9 cellular contexts compared by ENCODE assay signal in genomic region chr17:28370035-28370743, GRCh38. TPM values are rescaled to one million over a fixed set of nuclear protein-coding genes. Genes with fewer than 3 reads are reported as not detected.
A peak's percentile ranks its signal among the peaks of the same experiment; 100 is the strongest.
DNase-seq lines count a peak whose midpoint lies in the region; ATAC-seq, FAIRE-seq and TF ChIP-seq lines count a peak whose summit lies in the region.
"Had no signal": no experiment of that assay in that cellular context is flagged by ENCODE, and none has a peak within 500 bp of the region (broad histone marks: within the 10 kb centered on the region; RNA-seq: fewer than 3 reads in every experiment).

Gene VTN (minus strand): TSS chr17:28370307. CDS start chr17:28370203, 104 bp downstream.

- peaks cover 14% of the 10 kb centered on the region for H3K27me3 Mint-ChIP-seq in type B pancreatic cell

- peak within 1 kb of the TSS; percentile 74 for H3K9ac ChIP-seq in HepG2 (ENCODE audit: insufficient read depth, low read depth, low read length)

- peak within 1 kb of the TSS; percentile 96 for H3K4me2 ChIP-seq in HepG2 (ENCODE audit: low read depth, low read length)

- H3K36me3 Mint-ChIP-seq in type B pancreatic cell, result peaks cover 4% of the 10 kb centered on the region

- intact Hi-C loops in HepG2 (cut with micrococcal nuclease; ENCODE audit: unreplicated experiment), result loop anchor here (1.0 to 2.0 kb wide), 2 partner anchors 35 to 47 kb away; partner anchors contain the start of genes IFT20 and TNFAIP1

- H3K27ac Mint-ChIP-seq in type B pancreatic cell, result peak within 1 kb of the TSS; percentile 91

- ATAC-seq in HepG2, result peak; percentile 78
- ATAC-seq in GM21526 (IDR thresholded peaks at IDR 0.05; ENCODE audit: low FRiP score, unreplicated experiment), result no peak
- no peak for ATAC-seq in HG03139 (IDR thresholded peaks at IDR 0.05; ENCODE audit: unreplicated experiment)

- no peak within 1 kb of the TSS for H2AFZ ChIP-seq in HepG2 (ENCODE audit: low read length)

- peak; percentile 52 to 82; a peak in 3 of 4 replicates for TF ChIP-seq POLR2A in HepG2 (IDR thresholded peaks at IDR 0.05; ENCODE audit: insufficient read depth in 1 of 2, low read depth in 2 of 2, low read length in 2 of 2)

- H4K20me1 ChIP-seq in HepG2 (ENCODE audit: insufficient read depth, low read length), result no peaks in the 10 kb centered on the region

- TF ChIP-seq EP300 in HepG2 (IDR thresholded peaks at IDR 0.05; ENCODE audit: low read depth in 2 of 2, low read length in 2 of 2) (peak; percentile 66 to 84; a peak in 3 of 4 replicates), HepG2 (CRISPR knock-in tag; IDR thresholded peaks at IDR 0.05; ENCODE audit: borderline replicate concordance) (peak; percentile 79; the same call in 1 of the 2 replicates)

- H3K4me3 Mint-ChIP-seq in type B pancreatic cell, result peak within 1 kb of the TSS; percentile 92

- H3K79me2 ChIP-seq in HepG2 (ENCODE audit: insufficient read depth, low read length), result peaks cover 7% of the 10 kb centered on the region

- no TSS peak for BruUV-seq in HepG2 (replicated peaks; lab: Mats Ljungman, UMichigan)

- peak; percentile 93 for DNase-seq in ELF-1 (ENCODE audit: low read depth, low spot score)
- peak; percentile 51 for DNase-seq in NCI-H460 (ENCODE audit: extremely low read depth, low read depth)
- no peak for DNase-seq in brain microvascular endothelial cell
- DNase-seq in HepG2 (ENCODE audit: low spot score), result peak; percentile 98
- DNase-seq in type B pancreatic cell (ENCODE audit: extremely low spot score, unreplicated experiment), result no peak
- DNase-seq in stimulated activated CD4-positive, alpha-beta T cell treated with anti-CD3 and anti-CD28 coated beads, Interleukin-2, amount 100 ng/mL, for 48 hours, result no peak

- H3K27ac ChIP-seq in brain microvascular endothelial cell (no peak within 1 kb of the TSS), HepG2 (ENCODE audit: extremely low read length, insufficient read depth, low read length) (peak within 1 kb of the TSS; percentile 92)

- H3K27me3 ChIP-seq in brain microvascular endothelial cell (replicated peaks), result no peaks in the 10 kb centered on the region
- H3K27me3 ChIP-seq in HepG2 (ENCODE audit: control insufficient read depth in 1 of 2, insufficient read depth in 2 of 2, low read length in 2 of 2), result no peaks in the 10 kb centered on the region

- peak; percentile 1 for TF ChIP-seq CTCF in brain microvascular endothelial cell (IDR thresholded peaks at IDR 0.05; ENCODE audit: low read depth, low read length, missing control alignments)
- TF ChIP-seq CTCF in HepG2 (CRISPR knock-in tag; IDR thresholded peaks at IDR 0.05), result peak; percentile 33
- no peak for TF ChIP-seq CTCF in type B pancreatic cell (conservative IDR thresholded peaks at IDR 0.05)

- CTCF ChIA-PET in HepG2 (lab: Yijun Ruan, JAX; ENCODE audit: low intra/inter-chr PET ratio, low total read pairs), result no interaction called here

- peak; percentile 17; the same call in 1 of the 2 replicates for TF ChIP-seq RAD21 in HepG2 (CRISPR knock-in tag; IDR thresholded peaks at IDR 0.05)

- in situ Hi-C loops in brain microvascular endothelial cell (cut with HindIII; ENCODE audit: low pct_ligation_motif_present, low sequenced_read_pairs) (no loop called here), HepG2 (cut with HindIII; ENCODE audit: extremely low pct_ligation_motif_present, low pct_unique_long_range_greater_than_20kb) (no loop called here)

- H3K4me1 ChIP-seq in HepG2 (ENCODE audit: insufficient read depth, low read length), result peaks cover 52% of the 10 kb centered on the region

- H3K9me3 ChIP-seq in HepG2 (ENCODE audit: low read length), result no peaks in the 10 kb centered on the region

- H3K4me3 ChIP-seq in brain microvascular endothelial cell (ENCODE audit: low read depth, low read length) (peak within 1 kb of the TSS; percentile 64), HepG2 (replicated peaks in 1 of 3; ENCODE audit: insufficient read depth in 1 of 3, low read depth in 2 of 3, low read length in 3 of 3) (peak within 1 kb of the TSS; percentile 49 to 77 (median 51))

- 3% methylated on average over 8 of the region's 8 CpGs for WGBS in HepG2 (ENCODE audit: low lambda C conversion rate)

- peak; percentile 99 for FAIRE-seq in HepG2 (lab: Jason Lieb, UNC)
- FAIRE-seq: TTC549 had no signal

- POLR2A ChIA-PET in HepG2 (lab: Yijun Ruan, JAX), result interaction anchor here (0.7 to 8.3 kb wide), 20 partner anchors 9 to 350 kb away, joined by 3 to 183 read pairs (median 6); partner anchors contain the start of genes IFT20, POLDIP2, RPL23A and SLC46A1

- H3K4me1 Mint-ChIP-seq in type B pancreatic cell (ENCODE audit: unreplicated experiment), result peaks cover 28% of the 10 kb centered on the region

- no peaks in the 10 kb centered on the region for H3K9me3 Mint-ChIP-seq in type B pancreatic cell

- H3K36me3 ChIP-seq in brain microvascular endothelial cell (replicated peaks), result no peaks in the 10 kb centered on the region
- no peaks in the 10 kb centered on the region; a peak in 1 of 5 replicates for H3K36me3 ChIP-seq in HepG2 (replicated peaks in 1 of 2; ENCODE audit: control insufficient read depth in 1 of 2, insufficient read depth in 2 of 2, low read length in 2 of 2)

TF ChIP-seq in HepG2, 621 proteins besides CTCF, POLR2A, EP300 and RAD21 (continues in another document):
- TF ChIP-seq USF2 (IDR thresholded peaks at IDR 0.05; ENCODE audit: low read depth, low read length) (no peak), USF2 (CRISPR knock-in tag; IDR thresholded peaks at IDR 0.05; ENCODE audit: borderline replicate concordance) (no peak), RNF219 (CRISPR knock-in tag; IDR thresholded peaks at IDR 0.05) (no peak), MLLT10 (CRISPR knock-in tag; IDR thresholded peaks at IDR 0.05) (no peak)

RNA-seq across cellular contexts. Expression of gene VTN, which starts in this region (rescaled TPM):
- total RNA-seq in NCI-H460 (2014; rRNA removed; shearing (Covaris generic)), result 7.1 and 7.6 TPM in 2 replicates
- 9.9 and 10.8 TPM in 2 replicates for polyA plus RNA-seq in NCI-H460 (2014; cell fraction: nucleus; rRNA removed)
- total RNA-seq in HepG2 (2016; rRNA removed; fragmentation: Illumina TruSeq; extraction: Trizol) (43.9 and 108 TPM in 2 replicates), type B pancreatic cell (ENCODE audit: low replicate concordance) (20.3 and 54.1 TPM in 2 replicates)
- total RNA-seq in HepG2 (2016; cell fraction: cytosol; rRNA removed; fragmentation: Illumina TruSeq; extraction: Trizol; ENCODE audit: low read depth), result 11.6 and 13.5 TPM in 2 replicates
- total RNA-seq in HepG2 (2016; cell fraction: insoluble cytoplasmic fraction; rRNA removed; fragmentation: Illumina TruSeq; extraction: Trizol), result 42.5 and 110 TPM in 2 replicates
- total RNA-seq in HepG2 (2016; cell fraction: membrane; rRNA removed; fragmentation: Illumina TruSeq; extraction: Trizol), result 21.9 and 23.9 TPM in 2 replicates
- 103 and 124 TPM in 2 replicates for total RNA-seq in HepG2 (2016; cell fraction: nucleus; rRNA removed; fragmentation: Illumina TruSeq; extraction: Trizol)
- polyA plus RNA-seq in HepG2 (2011; rRNA removed), result 131 and 230 TPM in 2 replicates
- polyA plus RNA-seq in HepG2 (2011; cell fraction: cytosol; rRNA removed), result 124 and 146 TPM in 2 replicates
- 140 and 166 TPM in 2 replicates for polyA plus RNA-seq in HepG2 (2011; cell fraction: nucleus; rRNA removed)
- polyA plus RNA-seq in HepG2 (2012), result 284 and 339 TPM in 2 replicates
- polyA plus RNA-seq in HepG2 (2016; cell fraction: cytosol; fragmentation: Illumina TruSeq; extraction: Trizol; ENCODE audit: low read depth), result 22.3 and 24.7 TPM in 2 replicates
- 46.3 and 58.2 TPM in 2 replicates for polyA plus RNA-seq in HepG2 (2016; cell fraction: insoluble cytoplasmic fraction; fragmentation: Illumina TruSeq; extraction: Trizol; ENCODE audit: low read depth)
- 29.7 and 32.6 TPM in 2 replicates for polyA plus RNA-seq in HepG2 (2016; cell fraction: membrane; fragmentation: Illumina TruSeq; extraction: Trizol; ENCODE audit: low read depth)
- polyA plus RNA-seq in HepG2 (2016; cell fraction: nucleus; fragmentation: Illumina TruSeq; extraction: Trizol; ENCODE audit: insufficient read depth, low read depth), result 199 and 223 TPM in 2 replicates
- 37.6 and 134 TPM in 2 replicates for polyA minus RNA-seq in HepG2 (2011; rRNA and poly(A)+ RNA removed; ENCODE audit: low replicate concordance)
- 45.8 and 97.8 TPM in 2 replicates for polyA minus RNA-seq in HepG2 (2011; cell fraction: cytosol; rRNA and poly(A)+ RNA removed)
- polyA minus RNA-seq in HepG2 (2011; cell fraction: nucleus; rRNA and poly(A)+ RNA removed), result 30.3 and 66.1 TPM in 2 replicates

Comparison
In these comparisons a context has a peak if more than half of its experiments do, and no peak if none do; other contexts are left out.
1. DNase-seq: peak in ELF-1 (single experiment), NCI-H460 (single experiment) and HepG2 (single experiment); none in brain microvascular endothelial cell (single experiment), type B pancreatic cell (single experiment) and stimulated activated CD4-positive, alpha-beta T cell treated with anti-CD3 and anti-CD28 coated beads, Interleukin-2, amount 100 ng/mL, for 48 hours (0 of 2).